29 cellular contexts compared by ENCODE assay signal in genomic region chr2:211652366-211652765, GRCh38.
"Had no signal": no experiment of that assay in that cellular context is flagged by ENCODE, and none has a peak within 500 bp of the region (broad histone marks: within the 10 kb centered on the region; RNA-seq: fewer than 3 reads in every experiment).

No MANE protein-coding gene starts in this region.

- H3K4me3 Mint-ChIP-seq: activated CD4-positive, alpha-beta memory T cell treated with anti-CD3 and anti-CD28 coated beads for 36 hours; activated CD4-positive, alpha-beta T cell treated with anti-CD3 and anti-CD28 coated beads for 36 hours; activated CD4-positive, alpha-beta T cell treated with anti-CD3 and anti-CD28 coated beads, Interleukin-2, amount 10 ng/mL, durations not matched to agents 24 days and 14 days; activated CD8-positive, alpha-beta memory T cell treated with anti-CD3 and anti-CD28 coated beads, Interleukin-2, amount 10 ng/mL, durations not matched to agents 7 days and 5 days; activated CD8-positive, alpha-beta T cell treated with anti-CD3 and anti-CD28 coated beads, Interleukin-2, amount 10 ng/mL, durations not matched to agents 7 days and 5 days; activated naive CD4-positive, alpha-beta T cell treated with anti-CD3 and anti-CD28 coated beads for 36 hours; activated naive CD8-positive, alpha-beta T cell treated with anti-CD3 and anti-CD28 coated beads, Interleukin-2, amount 10 ng/mL, durations not matched to agents 7 days and 5 days; activated T-helper 1 cell treated with anti-CD3 and anti-CD28 coated beads, Interleukin-12 subunit alpha, Interleukin-12 subunit beta, Interleukin-2, Interleukin-4 antibody, amounts not matched to agents 30 ng/mL and 10 ng/mL and 1 ng/mL, durations not matched to agents 14 hours and 24 hours and 36 hours; brain; central memory CD8-positive, alpha-beta T cell; dendritic cell treated with granulocyte-macrophage colony-stimulating factor and Interleukin-4, amounts not matched to agents 40 ng/mL and 50 ng/mL, for 4 days; endodermal cell had no signal

- H3K27me3 ChIP-seq: ascending aorta, breast epithelium, dorsolateral prefrontal cortex had no signal

- H3K9me3 ChIP-seq: ascending aorta, breast epithelium had no signal

- H3K9me3 Mint-ChIP-seq: activated CD4-positive, alpha-beta memory T cell treated with anti-CD3 and anti-CD28 coated beads for 36 hours; activated CD4-positive, alpha-beta T cell treated with anti-CD3 and anti-CD28 coated beads, Interleukin-2, amount 10 ng/mL, durations not matched to agents 24 days and 14 days; activated naive CD4-positive, alpha-beta T cell treated with anti-CD3 and anti-CD28 coated beads for 36 hours; activated naive CD8-positive, alpha-beta T cell treated with anti-CD3 and anti-CD28 coated beads, Interleukin-2, amount 10 ng/mL, durations not matched to agents 7 days and 5 days; activated T-helper 1 cell treated with anti-CD3 and anti-CD28 coated beads, Interleukin-12 subunit alpha, Interleukin-12 subunit beta, Interleukin-2, Interleukin-4 antibody, amounts not matched to agents 30 ng/mL and 10 ng/mL and 1 ng/mL, durations not matched to agents 14 hours and 24 hours and 36 hours; activated T-helper 2 cell treated with anti-CD3 and anti-CD28 coated beads, Interferon-gamma antibody, Interleukin-2, Interleukin-4, amounts not matched to agents 10 μg/mL and 5 μg/mL and 100 μg/mL, durations not matched to agents 14 hours and 24 hours and 36 hours; brain; dendritic cell treated with granulocyte-macrophage colony-stimulating factor and Interleukin-4, amounts not matched to agents 40 ng/mL and 50 ng/mL, for 4 days; endodermal cell had no signal

- H3K4me1 Mint-ChIP-seq: activated CD4-positive, alpha-beta T cell treated with anti-CD3 and anti-CD28 coated beads for 36 hours; activated CD4-positive, alpha-beta T cell treated with anti-CD3 and anti-CD28 coated beads, Interleukin-2, amount 10 ng/mL, durations not matched to agents 24 days and 14 days; activated CD8-positive, alpha-beta memory T cell treated with anti-CD3 and anti-CD28 coated beads, Interleukin-2, amount 10 ng/mL, durations not matched to agents 7 days and 5 days; activated naive CD8-positive, alpha-beta T cell treated with anti-CD3 and anti-CD28 coated beads, Interleukin-2, amount 10 ng/mL, durations not matched to agents 7 days and 5 days; central memory CD8-positive, alpha-beta T cell had no signal

- H3K36me3 ChIP-seq: ascending aorta, breast epithelium had no signal

- H3K36me3 Mint-ChIP-seq: activated CD4-positive, alpha-beta memory T cell treated with anti-CD3 and anti-CD28 coated beads for 36 hours; activated CD8-positive, alpha-beta memory T cell treated with anti-CD3 and anti-CD28 coated beads, Interleukin-2, amount 10 ng/mL, durations not matched to agents 7 days and 5 days; activated naive CD4-positive, alpha-beta T cell treated with anti-CD3 and anti-CD28 coated beads, Interleukin-2, amount 50 U/mL, for 72 hours; activated naive CD8-positive, alpha-beta T cell treated with anti-CD3 and anti-CD28 coated beads, Interleukin-2, amount 10 ng/mL, durations not matched to agents 7 days and 5 days; brain had no signal

- H3K4me1 ChIP-seq: ascending aorta, breast epithelium had no signal

- ATAC-seq: activated CD4-positive, alpha-beta T cell treated with anti-CD3 and anti-CD28 coated beads for 36 hours; activated CD8-positive, alpha-beta memory T cell treated with anti-CD3 and anti-CD28 coated beads, Interleukin-2, amount 10 ng/mL, durations not matched to agents 7 days and 5 days; activated CD8-positive, alpha-beta T cell treated with anti-CD3 and anti-CD28 coated beads, Interleukin-2, amount 10 ng/mL, durations not matched to agents 7 days and 5 days; activated naive CD4-positive, alpha-beta T cell treated with anti-CD3 and anti-CD28 coated beads, Interleukin-2, amount 50 U/mL, for 72 hours; esophagus mucosa had no signal

- H3K27ac Mint-ChIP-seq: activated CD4-positive, alpha-beta memory T cell treated with anti-CD3 and anti-CD28 coated beads for 36 hours; activated CD4-positive, alpha-beta T cell treated with anti-CD3 and anti-CD28 coated beads for 36 hours; activated CD4-positive, alpha-beta T cell treated with anti-CD3 and anti-CD28 coated beads, Interleukin-2, amount 10 ng/mL, durations not matched to agents 24 days and 14 days; activated CD8-positive, alpha-beta memory T cell treated with anti-CD3 and anti-CD28 coated beads, Interleukin-2, amount 10 ng/mL, durations not matched to agents 7 days and 5 days; activated CD8-positive, alpha-beta T cell treated with anti-CD3 and anti-CD28 coated beads, Interleukin-2, amount 10 ng/mL, durations not matched to agents 7 days and 5 days; activated naive CD4-positive, alpha-beta T cell treated with anti-CD3 and anti-CD28 coated beads for 36 hours; activated naive CD4-positive, alpha-beta T cell treated with anti-CD3 and anti-CD28 coated beads, Interleukin-2, amount 50 U/mL, for 72 hours; activated naive CD8-positive, alpha-beta T cell treated with anti-CD3 and anti-CD28 coated beads, Interleukin-2, amount 10 ng/mL, durations not matched to agents 7 days and 5 days; activated T-helper 1 cell treated with anti-CD3 and anti-CD28 coated beads, Interleukin-12 subunit alpha, Interleukin-12 subunit beta, Interleukin-2, Interleukin-4 antibody, amounts not matched to agents 30 ng/mL and 10 ng/mL and 1 ng/mL, durations not matched to agents 14 hours and 24 hours and 36 hours; activated T-helper 2 cell treated with anti-CD3 and anti-CD28 coated beads, Interferon-gamma antibody, Interleukin-2, Interleukin-4, amounts not matched to agents 10 μg/mL and 5 μg/mL and 100 μg/mL, durations not matched to agents 14 hours and 24 hours and 36 hours; brain; dendritic cell treated with granulocyte-macrophage colony-stimulating factor and Interleukin-4, amounts not matched to agents 40 ng/mL and 50 ng/mL, for 4 days; endodermal cell had no signal

- H3K27me3 Mint-ChIP-seq: activated CD4-positive, alpha-beta memory T cell treated with anti-CD3 and anti-CD28 coated beads for 36 hours; activated CD4-positive, alpha-beta T cell treated with anti-CD3 and anti-CD28 coated beads for 36 hours; activated CD4-positive, alpha-beta T cell treated with anti-CD3 and anti-CD28 coated beads, Interleukin-2, amount 10 ng/mL, durations not matched to agents 24 days and 14 days; activated CD8-positive, alpha-beta memory T cell treated with anti-CD3 and anti-CD28 coated beads, Interleukin-2, amount 10 ng/mL, durations not matched to agents 7 days and 5 days; activated naive CD8-positive, alpha-beta T cell treated with anti-CD3 and anti-CD28 coated beads, Interleukin-2, amount 10 ng/mL, durations not matched to agents 7 days and 5 days; central memory CD8-positive, alpha-beta T cell; dendritic cell treated with granulocyte-macrophage colony-stimulating factor and Interleukin-4, amounts not matched to agents 40 ng/mL and 50 ng/mL, for 4 days had no signal

- H3K27ac ChIP-seq: ascending aorta, breast epithelium, coronary artery, dorsolateral prefrontal cortex had no signal

- DNase-seq: activated CD4-positive, alpha-beta memory T cell treated with anti-CD3 and anti-CD28 coated beads for 36 hours; activated CD4-positive, alpha-beta T cell treated with anti-CD3 and anti-CD28 coated beads for 36 hours; activated CD4-positive, alpha-beta T cell treated with anti-CD3 and anti-CD28 coated beads, Interleukin-2, amount 10 ng/mL, durations not matched to agents 24 days and 14 days; activated CD4-positive, CD25-positive, alpha-beta regulatory T cell; activated CD4-positive, CD25-positive, alpha-beta regulatory T cell treated with anti-CD3 and anti-CD28 coated beads, Interleukin-2, amount 50 U/mL, for 72 hours; activated CD8-positive, alpha-beta memory T cell treated with anti-CD3 and anti-CD28 coated beads, Interleukin-2, amount 10 ng/mL, durations not matched to agents 7 days and 5 days; activated CD8-positive, alpha-beta memory T cell treated with anti-CD3 and anti-CD28 coated beads, Interleukin-2, amount 50 U/mL, for 4 hours; activated CD8-positive, alpha-beta T cell treated with anti-CD3 and anti-CD28 coated beads, Interleukin-2, amount 10 ng/mL, durations not matched to agents 7 days and 5 days; activated effector memory CD4-positive, alpha-beta T cell treated with anti-CD3 and anti-CD28 coated beads, Interleukin-2, amount 50 U/mL, for 16 hours; activated naive CD4-positive, alpha-beta T cell treated with anti-CD3 and anti-CD28 coated beads for 36 hours; activated naive CD8-positive, alpha-beta T cell treated with anti-CD3 and anti-CD28 coated beads, Interleukin-2, amount 10 ng/mL, durations not matched to agents 7 days and 5 days; activated T-cell treated with anti-CD3 and anti-CD28 coated beads, Interleukin-2, amount 50 U/mL, for 1 hour; activated T-cell treated with anti-CD3 and anti-CD28 coated beads, Interleukin-2, amount 50 U/mL, for 48 hours; dorsolateral prefrontal cortex; effector memory CD4-positive, alpha-beta T cell; endodermal cell; foreskin fibroblast; head of caudate nucleus; hippocampal formation had no signal

- H3K4me3 ChIP-seq: ascending aorta, breast epithelium, coronary artery, dorsolateral prefrontal cortex had no signal
